ENCODE assay signal across 11 cellular contexts in the genomic region with DNA sequence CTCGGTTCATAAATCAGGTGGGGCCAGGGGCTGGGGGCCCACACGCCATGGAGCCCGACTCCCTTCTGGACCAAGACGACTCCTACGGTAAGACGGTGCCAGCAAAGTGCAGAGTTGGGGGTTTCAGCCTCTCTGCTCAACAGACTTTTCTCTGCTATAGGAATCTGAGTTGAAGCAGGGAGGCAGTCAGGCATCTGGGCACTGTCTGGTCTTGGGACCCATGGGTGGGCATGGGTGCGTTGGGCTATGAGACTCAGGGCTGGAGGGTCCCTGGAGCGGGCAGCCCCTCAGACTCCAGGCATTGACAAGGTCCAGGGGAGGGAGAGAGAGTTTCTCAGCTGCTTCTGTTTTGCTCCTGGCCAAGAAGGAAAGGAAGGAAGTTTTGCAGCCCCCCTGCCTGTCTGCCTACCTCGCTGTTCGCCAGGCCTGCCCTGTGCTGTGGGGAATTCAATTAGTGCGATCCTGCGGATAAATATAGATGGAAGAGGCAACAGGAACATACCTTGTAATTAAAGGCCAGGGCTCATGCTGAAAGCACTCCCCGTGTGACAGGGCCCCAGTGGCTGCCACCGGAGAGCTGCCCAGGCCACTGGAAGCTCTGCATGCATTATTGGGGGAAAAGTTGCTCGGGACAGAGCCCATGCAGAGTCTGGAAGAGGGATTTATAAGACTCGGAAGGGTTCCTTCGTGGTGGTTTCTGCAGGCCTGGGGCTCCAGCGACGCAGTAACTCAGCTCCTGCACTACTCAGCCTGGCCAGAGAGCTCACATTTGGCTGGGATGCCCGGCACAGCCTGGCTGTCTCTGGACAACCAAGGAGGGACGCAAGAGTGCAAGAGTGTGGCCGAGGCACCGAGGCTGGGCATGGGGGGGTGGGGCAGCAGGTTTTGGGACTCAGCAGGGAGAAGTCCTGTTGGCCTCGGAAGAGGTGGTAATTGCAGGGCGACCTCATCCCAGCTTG.
A peak's percentile ranks its signal among the peaks of the same experiment; 100 is the strongest.
DNase-seq lines count a peak whose midpoint lies in the region; ATAC-seq and TF ChIP-seq lines count a peak whose summit lies in the region.
"Had no signal": no experiment of that assay in that cellular context is flagged by ENCODE, and none has a peak within 500 bp of the region (broad histone marks: within the 10 kb centered on the region; RNA-seq: fewer than 3 reads in every experiment).

No MANE protein-coding gene starts in this region.

- peaks cover 16% of the 10 kb centered on the region for H3K27me3 Mint-ChIP-seq in endodermal cell (ENCODE audit: insufficient read depth)
- H3K27me3 Mint-ChIP-seq in activated naive CD4-positive, alpha-beta T cell treated with anti-CD3 and anti-CD28 coated beads for 36 hours (ENCODE audit: low read depth), result no peaks in the 10 kb centered on the region
- H3K27me3 Mint-ChIP-seq in naive thymus-derived CD4-positive, alpha-beta T cell, result peaks cover 0 to 34% (median 3%) of the 10 kb centered on the region in 5 donors

- no peaks in the 10 kb centered on the region for H3K9me3 ChIP-seq in endodermal cell (ENCODE audit: control insufficient read depth, low read length)
- no peaks in the 10 kb centered on the region for H3K9me3 ChIP-seq in mesodermal cell (ENCODE audit: control insufficient read depth, low read length)
- H3K9me3 ChIP-seq in suprapubic skin, result no peaks in the 10 kb centered on the region
- no peaks in the 10 kb centered on the region for H3K9me3 ChIP-seq in naive thymus-derived CD4-positive, alpha-beta T cell (ENCODE audit: control insufficient read depth in 2 of 3, low read length in 3 of 3)
- H3K9me3 ChIP-seq: HAP-1 had no signal

- H3K36me3 Mint-ChIP-seq in endodermal cell (ENCODE audit: low read depth), result no peaks in the 10 kb centered on the region
- no peaks in the 10 kb centered on the region for H3K36me3 Mint-ChIP-seq in activated naive CD4-positive, alpha-beta T cell treated with anti-CD3 and anti-CD28 coated beads for 36 hours (ENCODE audit: low read depth)
- no peaks in the 10 kb centered on the region for H3K36me3 Mint-ChIP-seq in naive thymus-derived CD4-positive, alpha-beta T cell

- no peak for ATAC-seq in naive thymus-derived CD4-positive, alpha-beta T cell

- DNase-seq in NCI-H2227 treated with DMSO at 0.1 percent for 48 hours (lab: John Stamatoyannopoulos, UW) (peak; percentile 11), endodermal cell (peak; percentile 52), suprapubic skin (ENCODE audit: low spot score in 2 of 2) (no peak), kidney tubule cell (ENCODE audit: low spot score) (no peak), ureter (ENCODE audit: low spot score) (no peak)
- no peak for DNase-seq in activated naive CD4-positive, alpha-beta T cell treated with anti-CD3 and anti-CD28 coated beads for 36 hours
- DNase-seq in naive thymus-derived CD4-positive, alpha-beta T cell, result no peak
- DNase-seq: activated naive CD4-positive, alpha-beta T cell; midbrain had no signal

- H3K9ac ChIP-seq in endodermal cell (ENCODE audit: extremely low read depth, low read length, poor library complexity, severe bottlenecking), result no peak overlapping the region

- peaks cover 3% of the 10 kb centered on the region for H3K4me1 Mint-ChIP-seq in endodermal cell
- H3K4me1 Mint-ChIP-seq in activated naive CD4-positive, alpha-beta T cell treated with anti-CD3 and anti-CD28 coated beads for 36 hours (ENCODE audit: low read depth), result no peaks in the 10 kb centered on the region
- no peaks in the 10 kb centered on the region for H3K4me1 Mint-ChIP-seq in naive thymus-derived CD4-positive, alpha-beta T cell

- H3K36me3 ChIP-seq in endodermal cell (ENCODE audit: control insufficient read depth, insufficient read depth, low read length), result no peaks in the 10 kb centered on the region
- H3K36me3 ChIP-seq in mesodermal cell (ENCODE audit: control insufficient read depth, insufficient read depth, low read length), result no peaks in the 10 kb centered on the region
- H3K36me3 ChIP-seq in suprapubic skin, result no peaks in the 10 kb centered on the region
- no peaks in the 10 kb centered on the region for H3K36me3 ChIP-seq in naive thymus-derived CD4-positive, alpha-beta T cell (ENCODE audit: control insufficient read depth in 2 of 3, insufficient read depth in 3 of 3, low read length in 3 of 3)
- H3K36me3 ChIP-seq: HAP-1 had no signal

- H3K27me3 ChIP-seq in endodermal cell (ENCODE audit: control insufficient read depth, insufficient read depth, low read length, poor library complexity, severe bottlenecking) (no peaks in the 10 kb centered on the region), suprapubic skin (no peaks in the 10 kb centered on the region)
- H3K27me3 ChIP-seq in naive thymus-derived CD4-positive, alpha-beta T cell (ENCODE audit: control insufficient read depth in 2 of 2, insufficient read depth in 2 of 2, low read length in 2 of 2), result no peaks in the 10 kb centered on the region

- H3K4me1 ChIP-seq in endodermal cell (ENCODE audit: control insufficient read depth, insufficient read depth, low read length) (no peaks in the 10 kb centered on the region), mesodermal cell (ENCODE audit: control insufficient read depth, insufficient read depth, low read length, poor library complexity, severe bottlenecking) (peaks cover 50% of the 10 kb centered on the region), suprapubic skin (peaks cover 23% of the 10 kb centered on the region)
- H3K4me1 ChIP-seq in naive thymus-derived CD4-positive, alpha-beta T cell (ENCODE audit: control insufficient read depth in 2 of 2, insufficient read depth in 2 of 2, low read length in 2 of 2), result no peaks in the 10 kb centered on the region
- H3K4me1 ChIP-seq: HAP-1 had no signal

- intact Hi-C loops in activated naive CD4-positive, alpha-beta T cell treated with anti-CD3 and anti-CD28 coated beads for 36 hours (cut with micrococcal nuclease), result no loop called here
- intact Hi-C loops in naive thymus-derived CD4-positive, alpha-beta T cell (cut with micrococcal nuclease), result no loop called here

- 72 to 82% methylated on average over 11 to 25 of the region's 25 CpGs for WGBS in endodermal cell (ENCODE audit: insufficient coverage in 1 of 2, insufficient read length in 1 of 2), 2 experiments
- WGBS in mesodermal cell (ENCODE audit: insufficient coverage in 2 of 2), 2 experiments, result 72% methylated on average over 22 to 25 of the region's 25 CpGs
- 61% methylated on average over 25 of the region's 25 CpGs for WGBS in suprapubic skin

- no peak overlapping the region for H3K4me3 Mint-ChIP-seq in endodermal cell
- no peak overlapping the region for H3K4me3 Mint-ChIP-seq in activated naive CD4-positive, alpha-beta T cell treated with anti-CD3 and anti-CD28 coated beads for 36 hours
- no peak overlapping the region for H3K4me3 Mint-ChIP-seq in naive thymus-derived CD4-positive, alpha-beta T cell

- no peak for TF ChIP-seq POLR2A in suprapubic skin (IDR thresholded peaks at IDR 0.05)

- H3K4me3 ChIP-seq in endodermal cell (ENCODE audit: low read length), result no peak overlapping the region
- H3K4me3 ChIP-seq in mesodermal cell (ENCODE audit: extremely low read depth, insufficient read depth, low read length, poor library complexity, severe bottlenecking), result no peak overlapping the region
- no peak overlapping the region for H3K4me3 ChIP-seq in suprapubic skin
- H3K4me3 ChIP-seq in naive thymus-derived CD4-positive, alpha-beta T cell (ENCODE audit: low read length), result no peak overlapping the region
- H3K4me3 ChIP-seq: HAP-1 had no signal

- H3K27ac Mint-ChIP-seq in endodermal cell, result no peak overlapping the region
- no peak overlapping the region for H3K27ac Mint-ChIP-seq in activated naive CD4-positive, alpha-beta T cell treated with anti-CD3 and anti-CD28 coated beads for 36 hours
- no peak overlapping the region for H3K27ac Mint-ChIP-seq in naive thymus-derived CD4-positive, alpha-beta T cell

- no peaks in the 10 kb centered on the region for H3K9me3 Mint-ChIP-seq in endodermal cell
- H3K9me3 Mint-ChIP-seq in activated naive CD4-positive, alpha-beta T cell treated with anti-CD3 and anti-CD28 coated beads for 36 hours, result no peaks in the 10 kb centered on the region
- peaks cover 0 to 4% (median 0%) of the 10 kb centered on the region in 11 donors for H3K9me3 Mint-ChIP-seq in naive thymus-derived CD4-positive, alpha-beta T cell

- CTCF ChIA-PET in activated naive CD4-positive, alpha-beta T cell treated with anti-CD3 and anti-CD28 coated beads for 36 hours (lab: Charles Lee), result no interaction called here
- CTCF ChIA-PET in naive thymus-derived CD4-positive, alpha-beta T cell (lab: Charles Lee), result no interaction called here

- POLR2A ChIA-PET in naive thymus-derived CD4-positive, alpha-beta T cell (lab: Charles Lee), result no interaction called here

- no peak for TF ChIP-seq EP300 in suprapubic skin (IDR thresholded peaks at IDR 0.05)

- peak; percentile 14 for TF ChIP-seq CTCF in endodermal cell (conservative IDR thresholded peaks at IDR 0.05)
- no peak for TF ChIP-seq CTCF in suprapubic skin (IDR thresholded peaks at IDR 0.05)

- H3K27ac ChIP-seq in endodermal cell (ENCODE audit: low read depth, low read length), result peak overlapping the region; percentile 72
- H3K27ac ChIP-seq in mesodermal cell (ENCODE audit: low read depth, low read length, severe bottlenecking), result peak overlapping the region; percentile 81
- H3K27ac ChIP-seq in suprapubic skin, result peak overlapping the region; percentile 34
- H3K27ac ChIP-seq in naive thymus-derived CD4-positive, alpha-beta T cell (ENCODE audit: low read depth, low read length), result no peak overlapping the region

Comparison
In these comparisons a context has a peak if more than half of its experiments do, and no peak if none do; other contexts are left out.
1. DNase-seq: peak in NCI-H2227 treated with DMSO at 0.1 percent for 48 hours (single experiment) and endodermal cell (single experiment); none in suprapubic skin (0 of 2), kidney tubule cell (single experiment), activated naive CD4-positive, alpha-beta T cell treated with anti-CD3 and anti-CD28 coated beads for 36 hours (single experiment), naive thymus-derived CD4-positive, alpha-beta T cell (0 of 9) and ureter (single experiment).